Comparison of ENCODE assay signal across 17 cellular contexts in the genomic region with DNA sequence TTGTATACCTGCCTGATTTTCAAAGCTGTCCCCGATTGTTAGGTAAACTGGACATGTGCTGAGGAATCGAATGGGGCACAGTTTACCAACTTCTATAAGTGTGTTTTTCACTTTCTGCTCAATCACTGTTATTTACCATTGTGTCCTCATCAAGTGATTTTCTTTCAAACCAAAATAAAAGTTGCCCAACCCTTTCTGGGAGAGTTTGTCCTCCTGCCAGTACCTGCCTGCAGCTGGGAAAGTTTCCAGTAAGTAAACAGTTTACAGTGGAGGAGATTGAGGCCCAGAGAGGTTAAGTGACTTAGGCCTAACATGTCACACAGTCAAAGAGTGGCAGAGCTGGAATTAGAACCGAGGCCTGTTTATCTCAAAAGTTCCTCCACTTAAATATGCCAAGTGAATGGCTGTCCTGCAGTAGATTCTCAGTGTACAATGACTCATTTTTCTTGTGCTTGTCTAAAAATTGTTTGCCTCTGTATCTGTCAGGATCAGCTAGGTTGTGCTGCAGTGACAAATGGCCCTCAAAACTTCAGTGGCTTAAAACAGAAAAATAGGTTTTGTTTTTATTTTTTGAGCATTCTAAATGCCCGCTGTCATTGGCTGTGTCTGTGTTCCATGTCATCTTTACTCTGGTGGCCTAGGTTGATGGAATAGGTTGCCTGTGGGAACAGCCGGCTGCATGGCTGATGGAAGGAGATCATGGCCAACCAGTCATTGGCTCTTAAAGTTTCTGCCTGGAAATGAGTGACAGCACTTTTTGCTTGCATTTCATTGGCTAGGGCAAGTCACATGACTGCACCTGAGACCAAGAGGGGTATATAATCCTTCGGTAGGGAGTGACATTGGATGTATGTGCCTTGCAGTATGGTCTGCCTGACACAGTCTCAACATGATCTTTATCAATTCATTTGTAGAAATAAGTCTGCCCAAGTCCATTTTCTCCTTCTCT.
DNase-seq lines count a peak whose midpoint lies in the region; ATAC-seq and TF ChIP-seq lines count a peak whose summit lies in the region.
"Had no signal": no experiment of that assay in that cellular context is flagged by ENCODE, and none has a peak within 500 bp of the region (broad histone marks: within the 10 kb centered on the region; RNA-seq: fewer than 3 reads in every experiment).

No MANE protein-coding gene starts in this region.

- H3K4me3 Mint-ChIP-seq in activated naive CD4-positive, alpha-beta T cell treated with anti-CD3 and anti-CD28 coated beads for 36 hours, result no peak overlapping the region
- H3K4me3 Mint-ChIP-seq: activated B cell treated with CpG ODN at 0.5 μM for 24 hours; CD4-positive, alpha-beta T cell; HFFc6; naive B cell had no signal

- H3K4me1 Mint-ChIP-seq in activated naive CD4-positive, alpha-beta T cell treated with anti-CD3 and anti-CD28 coated beads for 36 hours (ENCODE audit: low read depth), result no peaks in the 10 kb centered on the region
- H3K4me1 Mint-ChIP-seq: activated B cell treated with CpG ODN at 0.5 μM for 24 hours, naive B cell had no signal

- no peaks in the 10 kb centered on the region for H3K9me3 Mint-ChIP-seq in activated naive CD4-positive, alpha-beta T cell treated with anti-CD3 and anti-CD28 coated beads for 36 hours
- H3K9me3 Mint-ChIP-seq: CD4-positive, alpha-beta T cell had no signal

- intact Hi-C loops in activated naive CD4-positive, alpha-beta T cell treated with anti-CD3 and anti-CD28 coated beads for 36 hours (cut with micrococcal nuclease), result no loop called here

- POLR2A ChIA-PET in HEK293 (lab: Yijun Ruan, JAX), result no interaction called here

- CTCF ChIA-PET in HEK293 (lab: Yijun Ruan, JAX), result interaction anchor here (0.5 to 1.4 kb wide), 2 partner anchors 81 to 335 kb away, joined by 3 to 6 read pairs; no protein-coding TSS in a partner anchor
- CTCF ChIA-PET in activated naive CD4-positive, alpha-beta T cell treated with anti-CD3 and anti-CD28 coated beads for 36 hours (lab: Charles Lee), result no interaction called here

- H3K36me3 Mint-ChIP-seq in activated naive CD4-positive, alpha-beta T cell treated with anti-CD3 and anti-CD28 coated beads for 36 hours (ENCODE audit: low read depth), result no peaks in the 10 kb centered on the region
- H3K36me3 Mint-ChIP-seq: naive B cell had no signal

- no peaks in the 10 kb centered on the region for H3K27me3 ChIP-seq in skeletal muscle tissue (ENCODE audit: control insufficient read depth in 3 of 3, insufficient read depth in 3 of 3, low read length in 3 of 3)
- H3K27me3 ChIP-seq: foreskin keratinocyte had no signal

- no peak for ATAC-seq in HG02798 (IDR thresholded peaks at IDR 0.05; ENCODE audit: poor library complexity, unreplicated experiment)
- ATAC-seq in HG03039 (IDR thresholded peaks at IDR 0.05; ENCODE audit: unreplicated experiment), result no peak
- ATAC-seq: foreskin keratinocyte, sciatic nerve had no signal

- TF ChIP-seq CTCF in HEK293 (tag by site-specific recombination; IDR thresholded peaks at IDR 0.05) (no peak), VCaP (conservative IDR thresholded peaks at IDR 0.05) (no peak)

- H3K4me1 ChIP-seq in HEK293 (ENCODE audit: control insufficient read depth, insufficient read depth, low read length) (no peaks in the 10 kb centered on the region), skeletal muscle tissue (ENCODE audit: control insufficient read depth in 3 of 3, insufficient read depth in 3 of 3, low read length in 3 of 3) (peaks cover 56 to 77% (median 71%) of the 10 kb centered on the region in 3 donors)

- no peak overlapping the region for H3K27ac Mint-ChIP-seq in activated naive CD4-positive, alpha-beta T cell treated with anti-CD3 and anti-CD28 coated beads for 36 hours
- H3K27ac Mint-ChIP-seq: activated B cell treated with CpG ODN at 0.5 μM for 24 hours; CD4-positive, alpha-beta T cell; HFFc6; naive B cell had no signal

- H3K27ac ChIP-seq in HEK293 (ENCODE audit: extremely low read depth, low read depth, low read length) (no peak overlapping the region), VCaP (peak overlapping the region; percentile 21), skeletal muscle tissue (ENCODE audit: low read depth, low read length) (peak overlapping the region; percentile 56)
- H3K27ac ChIP-seq: foreskin keratinocyte, SK-N-MC had no signal

- H3K4me3 ChIP-seq in HEK293 (ENCODE audit: low read depth, low read length), result no peak overlapping the region
- H3K4me3 ChIP-seq in skeletal muscle tissue (ENCODE audit: low read length in 3 of 3), result no peak overlapping the region
- H3K4me3 ChIP-seq: SK-N-MC had no signal

- peaks cover 0 to 4% of the 10 kb centered on the region in 2 experiments; a peak in 1 of 3 replicates for H3K36me3 ChIP-seq in HEK293 (ENCODE audit: control insufficient read depth in 2 of 2, insufficient read depth in 1 of 2, low read length in 2 of 2)
- no peaks in the 10 kb centered on the region for H3K36me3 ChIP-seq in skeletal muscle tissue (ENCODE audit: control insufficient read depth in 3 of 3, insufficient read depth in 3 of 3, low read length in 3 of 3)

- H3K9me3 ChIP-seq in HEK293 (ENCODE audit: control insufficient read depth, insufficient read depth, low read depth, low read length) (no peaks in the 10 kb centered on the region), skeletal muscle tissue (ENCODE audit: control insufficient read depth in 3 of 3, low read length in 3 of 3) (no peaks in the 10 kb centered on the region)

- peak overlapping the region in 1 of 3 donors; percentile 18 for H3K9ac ChIP-seq in skeletal muscle tissue (ENCODE audit: low read depth in 1 of 3, low read length in 3 of 3)

- no peaks in the 10 kb centered on the region for H3K27me3 Mint-ChIP-seq in activated naive CD4-positive, alpha-beta T cell treated with anti-CD3 and anti-CD28 coated beads for 36 hours (ENCODE audit: low read depth)
- H3K27me3 Mint-ChIP-seq: CD4-positive, alpha-beta T cell had no signal

- DNase-seq in germinal center (ENCODE audit: low spot score) (peak; percentile 78), HuH-7 (ENCODE audit: low spot score) (no peak)
- DNase-seq in activated naive CD4-positive, alpha-beta T cell treated with anti-CD3 and anti-CD28 coated beads for 36 hours, result no peak
- DNase-seq: activated B cell treated with CpG ODN at 0.5 μM for 24 hours; CD4-positive, alpha-beta T cell; foreskin keratinocyte; HFFc6; KG1; naive B cell; NCI-H2029 had no signal

TF ChIP-seq in HEK293, 187 proteins besides CTCF, POLR2A, EP300 and RAD21:
- TF ChIP-seq, protein P1, sequence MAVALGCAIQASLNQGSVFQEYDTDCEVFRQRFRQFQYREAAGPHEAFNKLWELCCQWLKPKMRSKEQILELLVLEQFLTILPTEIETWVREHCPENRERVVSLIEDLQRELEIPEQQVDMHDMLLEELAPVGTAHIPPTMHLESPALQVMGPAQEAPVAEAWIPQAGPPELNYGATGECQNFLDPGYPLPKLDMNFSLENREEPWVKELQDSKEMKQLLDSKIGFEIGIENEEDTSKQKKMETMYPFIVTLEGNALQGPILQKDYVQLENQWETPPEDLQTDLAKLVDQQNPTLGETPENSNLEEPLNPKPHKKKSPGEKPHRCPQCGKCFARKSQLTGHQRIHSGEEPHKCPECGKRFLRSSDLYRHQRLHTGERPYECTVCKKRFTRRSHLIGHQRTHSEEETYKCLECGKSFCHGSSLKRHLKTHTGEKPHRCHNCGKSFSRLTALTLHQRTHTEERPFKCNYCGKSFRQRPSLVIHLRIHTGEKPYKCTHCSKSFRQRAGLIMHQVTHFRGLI (tag by site-specific recombination; IDR thresholded peaks at IDR 0.05), result 0 out of 2 replicates have a peak, but pooled peaks have one; percentile 35
- TF ChIP-seq ZNF24 (tag by site-specific recombination; IDR thresholded peaks at IDR 0.05) (no peak), ZNF341 (tag by site-specific recombination; IDR thresholded peaks at IDR 0.05; ENCODE audit: low read depth) (peak; percentile 25; the same call in 1 of the 2 replicates)
TF ChIP-seq in HEK293: peak in this region for 2.
